Comparison of ENCODE assay signal across 30 cellular contexts in the genomic region with DNA sequence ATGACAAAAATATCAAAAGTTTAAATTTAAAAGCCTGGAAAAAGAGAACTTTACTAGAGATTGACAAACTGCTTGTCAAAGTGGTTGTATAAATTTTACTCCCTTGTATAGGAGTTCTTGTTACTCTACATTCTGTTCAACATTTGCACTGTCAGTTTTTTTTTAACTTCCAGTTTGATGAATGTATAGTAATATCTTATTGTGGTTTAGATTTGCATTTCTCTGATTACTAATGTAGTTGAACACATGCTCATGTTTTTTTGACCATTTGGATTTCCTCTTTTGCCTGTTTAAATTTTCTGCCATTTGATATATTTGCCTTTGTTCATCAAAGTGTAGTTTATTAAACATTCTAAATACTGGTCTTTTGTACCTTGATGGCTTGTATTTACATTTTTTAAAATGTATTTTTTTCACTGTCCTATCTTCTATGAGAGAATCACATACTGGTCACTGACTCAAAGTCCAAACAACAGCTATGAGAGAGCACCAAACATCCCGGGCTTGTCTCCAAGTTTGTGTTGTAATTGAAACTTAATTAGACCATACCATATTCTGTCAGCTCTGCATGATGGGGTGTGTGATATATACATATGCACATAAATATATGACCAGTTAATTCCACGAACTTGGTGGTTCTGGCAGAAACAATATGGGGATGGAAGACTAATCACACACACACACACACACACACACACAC.
DNase-seq lines count a peak whose midpoint lies in the region; ATAC-seq and TF ChIP-seq lines count a peak whose summit lies in the region.
"Had no signal": no experiment of that assay in that cellular context is flagged by ENCODE, and none has a peak within 500 bp of the region (broad histone marks: within the 10 kb centered on the region; RNA-seq: fewer than 3 reads in every experiment).

No MANE protein-coding gene starts in this region.

- H2AFZ ChIP-seq in fibroblast of lung (ENCODE audit: low read length), result no peak overlapping the region
- H2AFZ ChIP-seq: hepatocyte had no signal

- ATAC-seq in HG03442 (IDR thresholded peaks at IDR 0.05; ENCODE audit: unreplicated experiment), result no peak
- ATAC-seq in GM18909 (IDR thresholded peaks at IDR 0.05; ENCODE audit: poor library complexity, unreplicated experiment), result no peak
- ATAC-seq in HG03039 (IDR thresholded peaks at IDR 0.05; ENCODE audit: unreplicated experiment), result no peak
- ATAC-seq: activated CD4-positive, CD25-positive, alpha-beta regulatory T cell treated with anti-CD3 and anti-CD28 coated beads, Interleukin-2, amount 50 U/mL, for 24 hours; activated naive CD8-positive, alpha-beta T cell treated with anti-CD3 and anti-CD28 coated beads, Interleukin-2, amount 50 U/mL, for 24 hours; HepG2; left ventricle myocardium superior; natural killer cell had no signal

- H3K4me2 ChIP-seq in fibroblast of lung (ENCODE audit: extremely low read depth, insufficient read depth, low read length), result no peak overlapping the region
- H3K4me2 ChIP-seq: hepatocyte had no signal

- no peaks in the 10 kb centered on the region for H3K27me3 ChIP-seq in adipocyte (replicated peaks; ENCODE audit: control insufficient read depth, insufficient read depth, low read length)
- H3K27me3 ChIP-seq in fibroblast of lung (ENCODE audit: control insufficient read depth, insufficient read depth, low read length), result no peaks in the 10 kb centered on the region
- H3K27me3 ChIP-seq: hepatocyte, Peyer's patch, SJCRH30, spleen had no signal

- no peaks in the 10 kb centered on the region for H3K79me2 ChIP-seq in fibroblast of lung (ENCODE audit: control insufficient read depth, insufficient read depth, low read length)
- H3K79me2 ChIP-seq: hepatocyte had no signal

- H3K9ac ChIP-seq in adipocyte (ENCODE audit: low read length) (no peak overlapping the region), fibroblast of lung (ENCODE audit: insufficient read depth, low read length) (no peak overlapping the region)

- DNase-seq in AG10803 (ENCODE audit: low read depth) (peak; percentile 49), LHCN-M2 (ENCODE audit: low read depth) (peak; percentile 38), adipocyte (ENCODE audit: low read depth) (peak; percentile 49), fibroblast of lung (ENCODE audit: low read depth in 2 of 2) (peak; percentile 53 to 71), NCI-H128 (lab: John Stamatoyannopoulos, UW; ENCODE audit: unreplicated experiment) (no peak)
- DNase-seq: 8988T; activated CD4-positive, alpha-beta memory T cell treated with anti-CD3 and anti-CD28 coated beads, Interleukin-2, amount 10 ng/mL, durations not matched to agents 7 days and 5 days; activated gamma-delta T cell treated with Interleukin-2 at 50 U/mL for 16 hours; activated naive CD8-positive, alpha-beta T cell treated with anti-CD3 and anti-CD28 coated beads, Interleukin-2, amount 50 U/mL, for 24 hours; AML-193; CD8-positive, alpha-beta memory T cell; cortex of kidney; immature natural killer cell; left ventricle myocardium superior; midbrain; natural killer cell; NCI-H1417 treated with DMSO at 0.1 percent for 48 hours; NCI-H524; Peyer's patch; SJCRH30; spleen; stimulated activated CD4-positive, alpha-beta T cell treated with anti-CD3 and anti-CD28 coated beads, Interleukin-4, amount 100 ng/mL, for 24 hours; stimulated activated naive CD4-positive, alpha-beta T cell had no signal

- H3K4me1 ChIP-seq in adipocyte (ENCODE audit: control insufficient read depth, insufficient read depth, low read length) (no peaks in the 10 kb centered on the region), fibroblast of lung (ENCODE audit: control insufficient read depth, extremely low read depth, insufficient read depth, low read length) (no peaks in the 10 kb centered on the region)
- H3K4me1 ChIP-seq: Peyer's patch, SJCRH30, spleen had no signal

- H3K36me3 ChIP-seq in adipocyte (ENCODE audit: control insufficient read depth, insufficient read depth, low read length, severe bottlenecking), result no peaks in the 10 kb centered on the region
- H3K36me3 ChIP-seq in fibroblast of lung (ENCODE audit: control insufficient read depth, insufficient read depth, low read length), result no peaks in the 10 kb centered on the region
- H3K36me3 ChIP-seq: Peyer's patch, SJCRH30, spleen had no signal

- H3K4me3 ChIP-seq in AG10803 (ENCODE audit: low read length) (no peak overlapping the region), adipocyte (ENCODE audit: low read length) (no peak overlapping the region), fibroblast of lung (replicated peaks in 1 of 4; ENCODE audit: control extremely low read depth in 1 of 4, insufficient read depth in 1 of 4, low read depth in 3 of 4, low read length in 4 of 4) (no peak overlapping the region)
- H3K4me3 ChIP-seq: hepatocyte, Peyer's patch, SJCRH30, spleen had no signal

- H3K9me3 ChIP-seq in adipocyte (ENCODE audit: control insufficient read depth, low read length) (peaks cover 14% of the 10 kb centered on the region), fibroblast of lung (ENCODE audit: control insufficient read depth, insufficient read depth, low read depth, low read length) (no peaks in the 10 kb centered on the region)
- H3K9me3 ChIP-seq: Peyer's patch, SJCRH30 had no signal

- H4K20me1 ChIP-seq in fibroblast of lung (ENCODE audit: control insufficient read depth, extremely low read depth, insufficient read depth, low read length), result no peaks in the 10 kb centered on the region

- no peak overlapping the region for H3K27ac ChIP-seq in fibroblast of lung (ENCODE audit: insufficient read depth, low read length)
- H3K27ac ChIP-seq: hepatocyte, HL-60, Peyer's patch, SJCRH30, spleen had no signal

- TF ChIP-seq CTCF in AG10803 (conservative IDR thresholded peaks at IDR 0.05; ENCODE audit: low read length), result no peak
- TF ChIP-seq CTCF in fibroblast of lung (conservative IDR thresholded peaks at IDR 0.05 in 1 of 2, IDR thresholded peaks at IDR 0.05 in 1 of 2; ENCODE audit: low read depth in 1 of 2, low read length in 2 of 2), result no peak
